In genomic region chr11:128552783-128553661, GRCh38 we compare ENCODE assay signal across 8 cellular contexts. TPM values are rescaled to one million over a fixed set of nuclear protein-coding genes. Genes with fewer than 3 reads are reported as not detected.
DNase-seq lines count a peak whose midpoint lies in the region; ATAC-seq and TF ChIP-seq lines count a peak whose summit lies in the region.

No MANE protein-coding gene starts in this region.

- TF ChIP-seq CTCF in Peyer's patch (IDR thresholded peaks at IDR 0.05) = no peak
- TF ChIP-seq CTCF in epithelial cell of esophagus (IDR thresholded peaks at IDR 0.05; ENCODE audit: insufficient read depth, low read depth, low read length, missing control alignments) = no peak

- H3K9me3 ChIP-seq in Peyer's patch = no peaks in the 10 kb centered on the region

- peaks cover 3% of the 10 kb centered on the region for H3K9me3 Mint-ChIP-seq in activated CD4-positive, alpha-beta T cell treated with anti-CD3 and anti-CD28 coated beads, Interleukin-2, amount 10 ng/mL, durations not matched to agents 7 days and 5 days

- no peaks in the 10 kb centered on the region for H3K27me3 Mint-ChIP-seq in activated CD4-positive, alpha-beta T cell treated with anti-CD3 and anti-CD28 coated beads, Interleukin-2, amount 10 ng/mL, durations not matched to agents 7 days and 5 days

- H3K36me3 Mint-ChIP-seq in activated CD4-positive, alpha-beta T cell treated with anti-CD3 and anti-CD28 coated beads, Interleukin-2, amount 10 ng/mL, durations not matched to agents 7 days and 5 days (ENCODE audit: low read depth) = peaks cover 1% of the 10 kb centered on the region

- H3K4me1 ChIP-seq in Peyer's patch = peaks cover 0 to 22% (median 13%) of the 10 kb centered on the region in 4 donors

- H3K4me3 ChIP-seq in Peyer's patch (no peak overlapping the region), epithelial cell of esophagus (ENCODE audit: low read length) (no peak overlapping the region)

- no peak for TF ChIP-seq POLR2A in Peyer's patch (IDR thresholded peaks at IDR 0.05)

- H3K27me3 ChIP-seq in Peyer's patch = no peaks in the 10 kb centered on the region

- POLR2A ChIA-PET in activated CD4-positive, alpha-beta T cell treated with anti-CD3 and anti-CD28 coated beads, Interleukin-2, amount 10 ng/mL, durations not matched to agents 7 days and 5 days (lab: Charles Lee) = no interaction called here

- DNase-seq in activated CD4-positive, alpha-beta T cell treated with anti-CD3 and anti-CD28 coated beads, Interleukin-2, amount 10 ng/mL, durations not matched to agents 7 days and 5 days = no peak
- no peak for DNase-seq in activated CD4-positive, alpha-beta T cell treated with anti-CD3 and anti-CD28 coated beads, Interleukin-2, amount 50 U/mL, for 1 hour
- DNase-seq in Peyer's patch = peak in 2 of 3 donors; percentile 80 to 83
- peak; percentile 96 for DNase-seq in epithelial cell of esophagus (ENCODE audit: low read depth)
- peak; percentile 98 for DNase-seq in pons (ENCODE audit: low spot score)
- no peak for DNase-seq in NCI-H128 (lab: John Stamatoyannopoulos, UW; ENCODE audit: unreplicated experiment)
- no peak for DNase-seq in NCI-H2107 treated with DMSO at 0.1 percent for 48 hours (lab: John Stamatoyannopoulos, UW; ENCODE audit: unreplicated experiment)

- H3K27ac ChIP-seq in Peyer's patch = peak overlapping the region; percentile 8 to 79 (median 46)

- H3K4me3 Mint-ChIP-seq in activated CD4-positive, alpha-beta T cell treated with anti-CD3 and anti-CD28 coated beads, Interleukin-2, amount 10 ng/mL, durations not matched to agents 7 days and 5 days = no peak overlapping the region

- no peaks in the 10 kb centered on the region for H3K36me3 ChIP-seq in Peyer's patch

- CTCF ChIA-PET in activated CD4-positive, alpha-beta T cell treated with anti-CD3 and anti-CD28 coated beads, Interleukin-2, amount 10 ng/mL, durations not matched to agents 7 days and 5 days (lab: Charles Lee) = interaction anchor here (0.8 to 2.4 kb wide), 9 partner anchors 7 to 513 kb away, joined by 3 to 8 read pairs (median 4); no protein-coding TSS in a partner anchor

- ATAC-seq in HG02763 (IDR thresholded peaks at IDR 0.05; ENCODE audit: unreplicated experiment) = peak; percentile 56

- peak overlapping the region; percentile 26 for H3K27ac Mint-ChIP-seq in activated CD4-positive, alpha-beta T cell treated with anti-CD3 and anti-CD28 coated beads, Interleukin-2, amount 10 ng/mL, durations not matched to agents 7 days and 5 days

- H3K4me1 Mint-ChIP-seq in activated CD4-positive, alpha-beta T cell treated with anti-CD3 and anti-CD28 coated beads, Interleukin-2, amount 10 ng/mL, durations not matched to agents 7 days and 5 days = peaks cover 60% of the 10 kb centered on the region

RNA-seq across cellular contexts. Expression of gene ETS1, which starts 34.3 kb away (rescaled TPM):
- total RNA-seq in activated CD4-positive, alpha-beta T cell treated with anti-CD3 and anti-CD28 coated beads, Interleukin-2, amount 10 ng/mL, durations not matched to agents 7 days and 5 days = 100 to 1,000 TPM; 580 to 648 TPM
- total RNA-seq in Peyer's patch = 10 to 100 TPM; 21.9 to 78.4 (median 31.3) TPM

Comparison
In these comparisons a context has a peak if more than half of its experiments do, and no peak if none do; other contexts are left out.
1. DNase-seq: peak in Peyer's patch (2 of 3), epithelial cell of esophagus (single experiment) and pons (single experiment); none in activated CD4-positive, alpha-beta T cell treated with anti-CD3 and anti-CD28 coated beads, Interleukin-2, amount 10 ng/mL, durations not matched to agents 7 days and 5 days (single experiment), activated CD4-positive, alpha-beta T cell treated with anti-CD3 and anti-CD28 coated beads, Interleukin-2, amount 50 U/mL, for 1 hour (single experiment), NCI-H128 (single experiment) and NCI-H2107 treated with DMSO at 0.1 percent for 48 hours (single experiment).
2. RNA of gene ETS1, which starts 34.3 kb away (total RNA-seq): 580 to 648 TPM in activated CD4-positive, alpha-beta T cell treated with anti-CD3 and anti-CD28 coated beads, Interleukin-2, amount 10 ng/mL, durations not matched to agents 7 days and 5 days; 21.9 to 78.4 TPM in Peyer's patch; every median in the first group is over 4 times any median in the second.